Comparison of ENCODE assay signal across 15 cellular contexts in genomic region chr16:17309510-17309909, GRCh38.
DNase-seq lines count a peak whose midpoint lies in the region; ATAC-seq and TF ChIP-seq lines count a peak whose summit lies in the region.
"Had no signal": no experiment of that assay in that cellular context is flagged by ENCODE, and none has a peak within 500 bp of the region (broad histone marks: within the 10 kb centered on the region; RNA-seq: fewer than 3 reads in every experiment).

No MANE protein-coding gene starts in this region.

- no peaks in the 10 kb centered on the region for H3K36me3 ChIP-seq in esophagus muscularis mucosa
- no peaks in the 10 kb centered on the region for H3K36me3 ChIP-seq in prostate gland
- H3K36me3 ChIP-seq in transverse colon = no peaks in the 10 kb centered on the region

- peak overlapping the region; percentile 14 for H3K27ac Mint-ChIP-seq in CD4-positive, alpha-beta T cell

- peaks cover 79% of the 10 kb centered on the region for H3K4me1 Mint-ChIP-seq in CD4-positive, alpha-beta T cell (ENCODE audit: low read depth)

- TF ChIP-seq CTCF in CD4-positive, alpha-beta T cell (IDR thresholded peaks at IDR 0.05) = no peak
- TF ChIP-seq CTCF in esophagus muscularis mucosa (IDR thresholded peaks at IDR 0.05) = no peak
- TF ChIP-seq CTCF in prostate gland (IDR thresholded peaks at IDR 0.05) = no peak
- TF ChIP-seq CTCF in transverse colon (IDR thresholded peaks at IDR 0.05) = no peak

- H3K27ac ChIP-seq in CD4-positive, alpha-beta T cell (ENCODE audit: low read depth, low read length) = no peak overlapping the region
- H3K27ac ChIP-seq in esophagus muscularis mucosa (replicated peaks in 1 of 4) (peak overlapping the region; percentile 91 to 95 (median 93)), prostate gland (peak overlapping the region; percentile 35 to 58), transverse colon (peak overlapping the region; percentile 7 to 88 (median 82))
- H3K27ac ChIP-seq: BLaER1 had no signal

- H3K9me3 ChIP-seq in CD4-positive, alpha-beta T cell (ENCODE audit: control insufficient read depth, low read length) = no peaks in the 10 kb centered on the region
- no peaks in the 10 kb centered on the region for H3K9me3 ChIP-seq in esophagus muscularis mucosa
- no peaks in the 10 kb centered on the region for H3K9me3 ChIP-seq in prostate gland
- no peaks in the 10 kb centered on the region for H3K9me3 ChIP-seq in transverse colon

- peaks cover 19 to 88% (median 74%) of the 10 kb centered on the region in 4 donors for H3K4me1 ChIP-seq in esophagus muscularis mucosa
- H3K4me1 ChIP-seq in prostate gland (replicated peaks) = peaks cover 16% of the 10 kb centered on the region
- H3K4me1 ChIP-seq in transverse colon = peaks cover 37 to 70% (median 52%) of the 10 kb centered on the region in 4 donors

- in situ Hi-C loops in transverse colon (cut with MboI; ENCODE audit: low pct_ligation_motif_present in 1 of 4, low pct_unique_long_range_greater_than_20kb in 1 of 4, low sequenced_read_pairs in 3 of 4) = no loop called here

- TF ChIP-seq POLR2A in esophagus muscularis mucosa (IDR thresholded peaks at IDR 0.05; ENCODE audit: low read depth) (no peak), prostate gland (IDR thresholded peaks at IDR 0.05) (no peak), transverse colon (IDR thresholded peaks at IDR 0.05) (no peak)

- no peak overlapping the region for H3K4me3 Mint-ChIP-seq in CD4-positive, alpha-beta T cell

- no peaks in the 10 kb centered on the region for H3K27me3 Mint-ChIP-seq in CD4-positive, alpha-beta T cell

- TF ChIP-seq EP300 in esophagus muscularis mucosa (IDR thresholded peaks at IDR 0.05) (no peak), transverse colon (IDR thresholded peaks at IDR 0.05; ENCODE audit: low read depth) (no peak)

- no peak for DNase-seq in CD4-positive, alpha-beta T cell
- DNase-seq in esophagus muscularis mucosa (ENCODE audit: extremely low spot score) = no peak
- no peak for DNase-seq in prostate gland (ENCODE audit: low spot score)
- no peak for DNase-seq in transverse colon
- no peak for DNase-seq in AG08396 (ENCODE audit: low spot score)
- DNase-seq in hippocampal formation (lab: John Stamatoyannopoulos, UW) = no peak
- DNase-seq: COR-L47, DMS153, DND-41, GDM1, IMR-90, KBM-7 had no signal

- CTCF ChIA-PET in CD4-positive, alpha-beta T cell (lab: Charles Lee) = no interaction called here

- no peaks in the 10 kb centered on the region for H3K9me3 Mint-ChIP-seq in CD4-positive, alpha-beta T cell

- H3K36me3 Mint-ChIP-seq in CD4-positive, alpha-beta T cell (ENCODE audit: low read depth) = no peaks in the 10 kb centered on the region

- 67% methylated on average over 3 of the region's 3 CpGs for WGBS in esophagus muscularis mucosa
- WGBS in prostate gland = 88% methylated on average over 3 of the region's 3 CpGs
- WGBS in transverse colon (ENCODE audit: low coverage in 1 of 2), 2 donors = 79 to 91% methylated on average over 3 of the region's 3 CpGs

- H3K4me3 ChIP-seq in esophagus muscularis mucosa (no peak overlapping the region), prostate gland (no peak overlapping the region), transverse colon (no peak overlapping the region)
- H3K4me3 ChIP-seq: BLaER1 had no signal

- no peaks in the 10 kb centered on the region for H3K27me3 ChIP-seq in CD4-positive, alpha-beta T cell (ENCODE audit: control insufficient read depth, insufficient read depth, low read length)
- H3K27me3 ChIP-seq in esophagus muscularis mucosa (no peaks in the 10 kb centered on the region), prostate gland (replicated peaks; ENCODE audit: insufficient read depth) (no peaks in the 10 kb centered on the region), transverse colon (no peaks in the 10 kb centered on the region)
- H3K27me3 ChIP-seq: BLaER1 had no signal

- POLR2A ChIA-PET in CD4-positive, alpha-beta T cell (lab: Charles Lee) = no interaction called here

- ATAC-seq in CD4-positive, alpha-beta T cell (ENCODE audit: poor library complexity) = no peak
- ATAC-seq in GM21723 (IDR thresholded peaks at IDR 0.05; ENCODE audit: unreplicated experiment) (no peak), HG02588 (IDR thresholded peaks at IDR 0.05; ENCODE audit: unreplicated experiment) (no peak)

- intact Hi-C loops in CD4-positive, alpha-beta T cell (cut with DNase I, micrococcal nuclease) = no loop called here
- intact Hi-C loops in esophagus muscularis mucosa (cut with DNase I) (no loop called here), prostate gland (cut with DNase I) (loop anchor here (10.0 kb wide), 2 partner anchors 155 to 435 kb away; no protein-coding TSS in a partner anchor), transverse colon (cut with DNase I; ENCODE audit: low total_unique reads) (loop anchor here (5.0 to 10.0 kb wide), 2 partner anchors 87 to 155 kb away; no protein-coding TSS in a partner anchor)

Comparison
In these comparisons a context has a peak if more than half of its experiments do, and no peak if none do; other contexts are left out.
1. intact Hi-C loops: an anchor here in prostate gland (10.0 kb wide) and transverse colon (5.0 to 10.0 kb wide); none called in CD4-positive, alpha-beta T cell and esophagus muscularis mucosa.